ENCODE assay signal across 16 cellular contexts in genomic region chr20:47296950-47297349, GRCh38. TPM values are rescaled to one million over a fixed set of nuclear protein-coding genes. Genes with fewer than 3 reads are reported as not detected.
DNase-seq lines count a peak whose midpoint lies in the region; ATAC-seq, FAIRE-seq and TF ChIP-seq lines count a peak whose summit lies in the region.
"Had no signal": no experiment of that assay in that cellular context is flagged by ENCODE, and none has a peak within 500 bp of the region (broad histone marks: within the 10 kb centered on the region; RNA-seq: fewer than 3 reads in every experiment).

No MANE protein-coding gene starts in this region.

- DNase-seq in DMS53 (lab: John Stamatoyannopoulos, UW) (peak; percentile 49), DMS53 treated with DMSO at 0.1 percent for 48 hours (lab: John Stamatoyannopoulos, UW; ENCODE audit: unreplicated experiment) (no peak), HuH-7.5 (ENCODE audit: low spot score) (peak; percentile 80), dorsolateral prefrontal cortex (peak in 2 of 10 donors; percentile 48 to 52), posterior vena cava (ENCODE audit: low spot score) (peak; percentile 64), GM19239 (ENCODE audit: insufficient read length, low spot score) (no peak), SK-N-DZ (ENCODE audit: low spot score) (no peak)
- DNase-seq: 8988T; amniotic stem cell; KBM-7; NCI-H2171 treated with DMSO at 0.1 percent for 48 hours; occipital lobe; stimulated activated CD4-positive, alpha-beta T cell treated with anti-CD3 and anti-CD28 coated beads, Interleukin-4, amount 100 ng/mL, for 4 hours had no signal

- peak overlapping the region in 1 of 59 donors; percentile 7 for H3K4me3 ChIP-seq in dorsolateral prefrontal cortex
- H3K4me3 ChIP-seq: esophagus muscularis mucosa, tibial artery had no signal

- no peaks in the 10 kb centered on the region for H3K27me3 ChIP-seq in dorsolateral prefrontal cortex
- H3K27me3 ChIP-seq: esophagus muscularis mucosa, tibial artery had no signal

- no peak for ATAC-seq in GM19328 (IDR thresholded peaks at IDR 0.05; ENCODE audit: unreplicated experiment)

- TF ChIP-seq CTCF in dorsolateral prefrontal cortex (IDR thresholded peaks at IDR 0.05 in 54 of 56, conservative IDR thresholded peaks at IDR 0.05 in 2 of 56; ENCODE audit: low read depth in 1 of 56, partially characterized antibody in 56 of 56) = peak in 40 of 56 donors; percentile 10 to 59 (median 36)

- H3K27ac ChIP-seq in dorsolateral prefrontal cortex = peak overlapping the region; percentile 48 to 93 (median 85)
- H3K27ac ChIP-seq: tibial artery had no signal

- no peak for FAIRE-seq in GM19239 (lab: Jason Lieb, UNC)

- intact Hi-C loops in dorsolateral prefrontal cortex (cut with DNase I) = no loop called here
- intact Hi-C loops in posterior vena cava (cut with DNase I) = no loop called here

RNA-seq across cellular contexts. Expression of gene ZMYND8, which starts 59.5 kb away (rescaled TPM):
- total RNA-seq in dorsolateral prefrontal cortex (100 to 1,000 TPM in 82 of 120 experiments, 10 to 100 TPM in 38; 67.0 to 236 (median 109) TPM), posterior vena cava (10 to 100 TPM; 28.0 to 29.3 TPM)
- polyA plus RNA-seq in SK-N-DZ (2014; cell fraction: cytosol; rRNA removed) = 44.5 and 55.5 TPM in 2 replicates
- polyA plus RNA-seq in SK-N-DZ (2014; cell fraction: nucleus; rRNA removed) = 49.4 and 91.3 TPM in 2 replicates

Comparison
In these comparisons a context has a peak if more than half of its experiments do, and no peak if none do; other contexts are left out.
1. DNase-seq: peak in DMS53 (single experiment), HuH-7.5 (single experiment) and posterior vena cava (single experiment); none in DMS53 treated with DMSO at 0.1 percent for 48 hours (single experiment), GM19239 (single experiment) and SK-N-DZ (single experiment).